In the genomic region with DNA sequence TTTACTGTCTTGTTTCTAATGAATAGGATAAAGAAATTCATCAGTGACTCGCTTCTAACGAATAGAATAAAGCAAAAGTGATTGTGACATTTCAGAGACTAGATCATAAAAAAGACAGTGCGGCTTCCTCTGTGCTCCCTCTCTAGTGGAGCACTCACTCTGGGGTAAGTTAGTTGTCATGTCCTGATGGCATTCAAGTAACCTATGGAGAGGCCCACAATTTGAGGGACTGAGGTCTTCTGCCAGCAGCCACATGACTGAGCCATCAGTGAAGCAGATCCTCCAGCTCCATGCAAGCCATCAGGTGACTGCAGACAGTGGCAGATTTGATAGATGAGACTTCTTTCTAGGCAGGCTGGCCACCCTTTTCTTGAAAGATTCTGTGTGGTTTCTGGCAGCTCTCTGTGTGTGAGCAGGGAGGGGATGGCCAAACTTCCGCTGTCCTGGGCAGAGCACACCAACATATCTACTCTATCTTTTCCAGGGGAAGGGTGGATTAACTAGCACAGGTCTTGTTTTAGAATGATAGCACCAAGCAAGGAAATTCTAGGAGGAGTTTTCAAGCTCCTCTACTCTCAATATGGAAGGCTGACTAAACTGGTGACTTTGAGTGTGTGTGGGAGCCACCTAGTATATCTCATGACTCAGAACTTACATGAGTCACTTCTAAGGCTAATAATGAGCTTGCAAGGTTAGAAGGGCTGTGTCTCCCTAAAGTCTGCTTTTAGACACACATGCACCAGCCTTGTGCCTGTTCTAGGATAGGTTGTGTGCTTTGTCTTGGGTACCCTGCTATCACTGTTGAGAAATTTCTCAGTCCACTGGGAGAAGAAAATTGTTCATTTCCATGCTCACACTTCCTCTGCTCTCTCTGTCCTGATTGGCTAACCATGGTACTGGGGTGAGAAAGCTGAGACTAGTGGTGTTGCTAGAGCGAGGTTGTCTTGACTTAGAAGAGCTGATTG, we compare ENCODE assay signal across 9 cellular contexts.
A peak's percentile ranks its signal among the peaks of the same experiment; 100 is the strongest.
DNase-seq lines count a peak whose midpoint lies in the region; ATAC-seq and TF ChIP-seq lines count a peak whose summit lies in the region.
"Had no signal": no experiment of that assay in that cellular context is flagged by ENCODE, and none has a peak within 500 bp of the region (broad histone marks: within the 10 kb centered on the region; RNA-seq: fewer than 3 reads in every experiment).

No MANE protein-coding gene starts in this region.

- H3K27ac ChIP-seq in ACC112 (ENCODE audit: low read depth, low read length): peak overlapping the region; percentile 75
- H3K27ac ChIP-seq in mesenchymal stem cell (ENCODE audit: low read length, poor library complexity, severe bottlenecking): no peak overlapping the region
- H3K27ac ChIP-seq in ovary: no peak overlapping the region
- H3K27ac ChIP-seq: adrenal gland had no signal

- H2AFZ ChIP-seq in ACC112 (ENCODE audit: low read length, unreplicated experiment): no peak overlapping the region
- no peak overlapping the region for H2AFZ ChIP-seq in mesenchymal stem cell (ENCODE audit: low read depth, low read length)

- no peaks in the 10 kb centered on the region for H3K79me1 ChIP-seq in mesenchymal stem cell (replicated peaks; ENCODE audit: low read length, poor library complexity, severe bottlenecking)

- intact Hi-C loops in ovary (cut with DNase I): no loop called here

- H3K18ac ChIP-seq in mesenchymal stem cell (ENCODE audit: low read depth in 1 of 2, low read length in 2 of 2): no peak overlapping the region

- DNase-seq in mesenchymal stem cell (peak; percentile 61), NCI-H2196 treated with DMSO at 0.1 percent for 48 hours (lab: John Stamatoyannopoulos, UW; ENCODE audit: unreplicated experiment) (no peak), ovary (no peak), mesenteric fat pad (ENCODE audit: low spot score) (no peak)

- H2AK5ac ChIP-seq in mesenchymal stem cell (ENCODE audit: low read length, severe bottlenecking): no peak overlapping the region

- H4K8ac ChIP-seq in mesenchymal stem cell (ENCODE audit: low read length): no peak overlapping the region

- H3K9me3 ChIP-seq in mesenchymal stem cell (ENCODE audit: control insufficient read depth, low read length): peaks cover 3% of the 10 kb centered on the region
- no peaks in the 10 kb centered on the region for H3K9me3 ChIP-seq in ovary
- H3K9me3 ChIP-seq: adrenal gland had no signal

- H3K4me3 ChIP-seq in ACC112 (ENCODE audit: low read depth, low read length) (no peak overlapping the region), mesenchymal stem cell (ENCODE audit: insufficient read depth in 1 of 2, low read depth in 1 of 2, low read length in 2 of 2) (no peak overlapping the region), ovary (no peak overlapping the region)
- H3K4me3 ChIP-seq: adrenal gland had no signal

- no peak overlapping the region for H3K14ac ChIP-seq in mesenchymal stem cell (ENCODE audit: low read length in 2 of 2)

- no peak overlapping the region for H2BK12ac ChIP-seq in mesenchymal stem cell (ENCODE audit: low read length in 2 of 2)

- H2BK5ac ChIP-seq in mesenchymal stem cell (ENCODE audit: low read depth, low read length, poor library complexity, severe bottlenecking): no peak overlapping the region

- H3K23ac ChIP-seq in mesenchymal stem cell (ENCODE audit: low read length in 2 of 2): no peak overlapping the region

- H3K36me3 ChIP-seq in ACC112 (ENCODE audit: insufficient read depth, low read length): no peaks in the 10 kb centered on the region
- no peaks in the 10 kb centered on the region for H3K36me3 ChIP-seq in mesenchymal stem cell (ENCODE audit: control insufficient read depth in 1 of 2, insufficient read depth in 2 of 2, low read depth in 1 of 2, low read length in 2 of 2)
- no peaks in the 10 kb centered on the region for H3K36me3 ChIP-seq in ovary
- H3K36me3 ChIP-seq: adrenal gland had no signal

- H3K9ac ChIP-seq in mesenchymal stem cell (ENCODE audit: low read length): peak overlapping the region; percentile 31

- no peak overlapping the region for H2BK120ac ChIP-seq in mesenchymal stem cell (ENCODE audit: low read depth, low read length)

- H3K4ac ChIP-seq in mesenchymal stem cell (ENCODE audit: low read depth in 1 of 2, low read length in 2 of 2): no peak overlapping the region

- 98% methylated on average over 3 of the region's 5 CpGs for WGBS in mesenchymal stem cell
- 63 to 68% (median 68%) methylated on average over 5 of the region's 5 CpGs for WGBS in ovary, 3 donors

- ATAC-seq in GM18873 (IDR thresholded peaks at IDR 0.05; ENCODE audit: low FRiP score, unreplicated experiment): peak; percentile 75
- ATAC-seq in HG03064 (IDR thresholded peaks at IDR 0.05; ENCODE audit: low read depth, unreplicated experiment): peak; percentile 92
- peak; percentile 88 for ATAC-seq in SK-N-SH treated with all-trans-retinoic acid at 6 μM for 48 hours

- H4K91ac ChIP-seq in mesenchymal stem cell (ENCODE audit: low read length): no peak overlapping the region

- no peak for TF ChIP-seq POLR2A in ovary (IDR thresholded peaks at IDR 0.05)

- H3K4me2 ChIP-seq in mesenchymal stem cell (ENCODE audit: low read length, poor library complexity, severe bottlenecking): no peak overlapping the region

- TF ChIP-seq EP300 in ovary (IDR thresholded peaks at IDR 0.05): no peak

- no peaks in the 10 kb centered on the region for H3K27me3 ChIP-seq in ACC112 (ENCODE audit: insufficient read depth, low read length)
- H3K27me3 ChIP-seq in mesenchymal stem cell (ENCODE audit: control insufficient read depth in 1 of 2, insufficient read depth in 1 of 2, low read length in 2 of 2): peaks cover 0 to 13% of the 10 kb centered on the region in 2 experiments
- no peaks in the 10 kb centered on the region for H3K27me3 ChIP-seq in ovary

- H3K79me2 ChIP-seq in ACC112 (ENCODE audit: control insufficient read depth, insufficient read depth, low read length, unreplicated experiment): no peaks in the 10 kb centered on the region

- no peak for TF ChIP-seq CTCF in ovary (IDR thresholded peaks at IDR 0.05)

- H3K4me1 ChIP-seq in ACC112 (ENCODE audit: control insufficient read depth, insufficient read depth, low read length, unreplicated experiment): peaks cover 14% of the 10 kb centered on the region
- peaks cover 3% of the 10 kb centered on the region for H3K4me1 ChIP-seq in mesenchymal stem cell (ENCODE audit: control insufficient read depth, insufficient read depth, low read depth, low read length)
- no peaks in the 10 kb centered on the region for H3K4me1 ChIP-seq in ovary (ENCODE audit: insufficient read depth)
- H3K4me1 ChIP-seq: adrenal gland had no signal

- no peak overlapping the region for H2BK15ac ChIP-seq in mesenchymal stem cell (ENCODE audit: low read depth, poor library complexity, severe bottlenecking)

TF ChIP-seq in SK-N-SH treated with all-trans-retinoic acid at 6 μM for 48 hours, 23 proteins besides CTCF, POLR2A, EP300 and RAD21 (continues in another document):
- TF ChIP-seq SNAI2 (CRISPR knock-in tag; IDR thresholded peaks at IDR 0.05) (no peak), TOX (CRISPR knock-in tag; IDR thresholded peaks at IDR 0.05; ENCODE audit: borderline replicate concordance) (no peak), ZFP3 (CRISPR knock-in tag; IDR thresholded peaks at IDR 0.05) (no peak), ZNF565 (CRISPR knock-in tag; conservative IDR thresholded peaks at IDR 0.05; ENCODE audit: low read depth) (no peak), ESRRG (CRISPR knock-in tag; IDR thresholded peaks at IDR 0.05) (no peak), TSHZ2 (CRISPR knock-in tag; IDR thresholded peaks at IDR 0.05) (no peak), ZC3H10 (CRISPR knock-in tag; IDR thresholded peaks at IDR 0.05) (no peak)
- TF ChIP-seq, protein P1, sequence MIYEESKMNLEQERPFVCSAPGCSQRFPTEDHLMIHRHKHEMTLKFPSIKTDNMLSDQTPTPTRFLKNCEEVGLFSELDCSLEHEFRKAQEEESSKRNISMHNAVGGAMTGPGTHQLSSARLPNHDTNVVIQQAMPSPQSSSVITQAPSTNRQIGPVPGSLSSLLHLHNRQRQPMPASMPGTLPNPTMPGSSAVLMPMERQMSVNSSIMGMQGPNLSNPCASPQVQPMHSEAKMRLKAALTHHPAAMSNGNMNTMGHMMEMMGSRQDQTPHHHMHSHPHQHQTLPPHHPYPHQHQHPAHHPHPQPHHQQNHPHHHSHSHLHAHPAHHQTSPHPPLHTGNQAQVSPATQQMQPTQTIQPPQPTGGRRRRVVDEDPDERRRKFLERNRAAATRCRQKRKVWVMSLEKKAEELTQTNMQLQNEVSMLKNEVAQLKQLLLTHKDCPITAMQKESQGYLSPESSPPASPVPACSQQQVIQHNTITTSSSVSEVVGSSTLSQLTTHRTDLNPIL (CRISPR knock-in tag; IDR thresholded peaks at IDR 0.05; ENCODE audit: low read depth): no peak
